In genomic region chr10:89395141-89395540, GRCh38 we compare ENCODE assay signal across 20 cellular contexts. TPM values are rescaled to one million over a fixed set of nuclear protein-coding genes. Genes with fewer than 3 reads are reported as not detected.
A peak's percentile ranks its signal among the peaks of the same experiment; 100 is the strongest.
DNase-seq lines count a peak whose midpoint lies in the region; ATAC-seq, FAIRE-seq and TF ChIP-seq lines count a peak whose summit lies in the region.
"Had no signal": no experiment of that assay in that cellular context is flagged by ENCODE, and none has a peak within 500 bp of the region (broad histone marks: within the 10 kb centered on the region; RNA-seq: fewer than 3 reads in every experiment).

No MANE protein-coding gene starts in this region.

- peak overlapping the region; percentile 25 for H3K27ac Mint-ChIP-seq in activated CD8-positive, alpha-beta T cell treated with anti-CD3 and anti-CD28 coated beads, Interleukin-2, amount 10 ng/mL, durations not matched to agents 7 days and 5 days
- no peak overlapping the region for H3K27ac Mint-ChIP-seq in activated CD8-positive, alpha-beta T cell treated with anti-CD3 and anti-CD28 coated beads for 36 hours
- H3K27ac Mint-ChIP-seq in CD4-positive, alpha-beta memory T cell, result peak overlapping the region in 4 of 7 donors; percentile 31 to 74 (median 46)
- no peak overlapping the region for H3K27ac Mint-ChIP-seq in neural crest cell (ENCODE audit: unreplicated experiment)

- H3K27me3 ChIP-seq in CD4-positive, alpha-beta memory T cell (ENCODE audit: insufficient read depth, low read length), result no peaks in the 10 kb centered on the region
- H3K27me3 ChIP-seq in colonic mucosa, result no peaks in the 10 kb centered on the region

- no peaks in the 10 kb centered on the region for H3K9me3 Mint-ChIP-seq in activated CD8-positive, alpha-beta T cell treated with anti-CD3 and anti-CD28 coated beads, Interleukin-2, amount 10 ng/mL, durations not matched to agents 7 days and 5 days (ENCODE audit: insufficient read depth)
- peaks cover 3% of the 10 kb centered on the region for H3K9me3 Mint-ChIP-seq in activated CD8-positive, alpha-beta T cell treated with anti-CD3 and anti-CD28 coated beads for 36 hours
- H3K9me3 Mint-ChIP-seq in CD4-positive, alpha-beta memory T cell, result no peaks in the 10 kb centered on the region
- peaks cover 8% of the 10 kb centered on the region for H3K9me3 Mint-ChIP-seq in neural crest cell
- H3K9me3 Mint-ChIP-seq: CD14-positive monocyte had no signal

- no peaks in the 10 kb centered on the region for H3K36me3 ChIP-seq in CD4-positive, alpha-beta memory T cell (ENCODE audit: insufficient read depth, low read length)
- no peaks in the 10 kb centered on the region for H3K36me3 ChIP-seq in colonic mucosa

- intact Hi-C loops in activated CD8-positive, alpha-beta T cell treated with anti-CD3 and anti-CD28 coated beads for 36 hours (cut with micrococcal nuclease), result no loop called here
- intact Hi-C loops in CD4-positive, alpha-beta memory T cell (cut with micrococcal nuclease), result no loop called here
- intact Hi-C loops in colonic mucosa (cut with DNase I), result no loop called here

- TF ChIP-seq POLR2A in GM12892 (IDR thresholded peaks at IDR 0.05; ENCODE audit: low read depth, low read length), result no peak

- H3K4me3 ChIP-seq in CD4-positive, alpha-beta memory T cell (ENCODE audit: low read length in 2 of 2), result no peak overlapping the region
- no peak overlapping the region for H3K4me3 ChIP-seq in colonic mucosa
- H3K4me3 ChIP-seq: A549, GM12878, K562 had no signal

- CTCF ChIA-PET in activated CD8-positive, alpha-beta T cell treated with anti-CD3 and anti-CD28 coated beads, Interleukin-2, amount 10 ng/mL, durations not matched to agents 7 days and 5 days (lab: Charles Lee), result no interaction called here
- CTCF ChIA-PET in activated CD8-positive, alpha-beta T cell treated with anti-CD3 and anti-CD28 coated beads for 36 hours (lab: Charles Lee), result no interaction called here
- CTCF ChIA-PET in CD4-positive, alpha-beta memory T cell (lab: Charles Lee; ENCODE audit: partially characterized antibody), result no interaction called here

- FAIRE-seq in GM12892 (lab: Jason Lieb, UNC), result no peak
- FAIRE-seq: A549, GM12878, K562 had no signal

- H3K27ac ChIP-seq in CD4-positive, alpha-beta memory T cell (ENCODE audit: low read depth, low read length), result no peak overlapping the region
- H3K27ac ChIP-seq in colonic mucosa, result no peak overlapping the region
- H3K27ac ChIP-seq: A549, RWPE1 had no signal

- no peak for ATAC-seq in activated CD8-positive, alpha-beta T cell treated with anti-CD3 and anti-CD28 coated beads, Interleukin-2, amount 10 ng/mL, durations not matched to agents 7 days and 5 days
- no peak for ATAC-seq in activated CD8-positive, alpha-beta T cell treated with anti-CD3 and anti-CD28 coated beads for 36 hours
- no peak for ATAC-seq in HG03175 (IDR thresholded peaks at IDR 0.05; ENCODE audit: unreplicated experiment)
- ATAC-seq: A549, GM12878, K562 had no signal

- H3K4me1 ChIP-seq in CD4-positive, alpha-beta memory T cell (ENCODE audit: insufficient read depth, low read length), result peaks cover 37% of the 10 kb centered on the region
- no peaks in the 10 kb centered on the region for H3K4me1 ChIP-seq in colonic mucosa

- peaks cover 55% of the 10 kb centered on the region for H3K4me1 Mint-ChIP-seq in activated CD8-positive, alpha-beta T cell treated with anti-CD3 and anti-CD28 coated beads, Interleukin-2, amount 10 ng/mL, durations not matched to agents 7 days and 5 days (ENCODE audit: low read depth)
- H3K4me1 Mint-ChIP-seq in activated CD8-positive, alpha-beta T cell treated with anti-CD3 and anti-CD28 coated beads for 36 hours (ENCODE audit: low read depth), result peaks cover 28% of the 10 kb centered on the region
- H3K4me1 Mint-ChIP-seq in CD4-positive, alpha-beta memory T cell, result peaks cover 14 to 48% (median 37%) of the 10 kb centered on the region in 4 donors
- H3K4me1 Mint-ChIP-seq in neural crest cell, result peaks cover 26% of the 10 kb centered on the region

- POLR2A ChIA-PET in activated CD8-positive, alpha-beta T cell treated with anti-CD3 and anti-CD28 coated beads, Interleukin-2, amount 10 ng/mL, durations not matched to agents 7 days and 5 days (lab: Charles Lee), result interaction anchor here (1.9 kb wide), 1 partner anchor 19 kb away, joined by 6 read pairs; the partner anchor contains the start of gene IFIT5
- POLR2A ChIA-PET in activated CD8-positive, alpha-beta T cell treated with anti-CD3 and anti-CD28 coated beads for 36 hours (lab: Charles Lee), result interaction anchor here (1.6 kb wide), 1 partner anchor 19 kb away, joined by 5 read pairs; the partner anchor contains the start of gene IFIT5
- POLR2A ChIA-PET in CD4-positive, alpha-beta memory T cell (lab: Charles Lee; ENCODE audit: partially characterized antibody), result no interaction called here

- H3K9me3 ChIP-seq in CD4-positive, alpha-beta memory T cell (ENCODE audit: control insufficient read depth in 1 of 2, low read length in 2 of 2), result no peaks in the 10 kb centered on the region
- H3K9me3 ChIP-seq in colonic mucosa, result no peaks in the 10 kb centered on the region
- H3K9me3 ChIP-seq: A549 had no signal

- H3K36me3 Mint-ChIP-seq in activated CD8-positive, alpha-beta T cell treated with anti-CD3 and anti-CD28 coated beads, Interleukin-2, amount 10 ng/mL, durations not matched to agents 7 days and 5 days (ENCODE audit: low read depth), result peaks cover 48% of the 10 kb centered on the region
- H3K36me3 Mint-ChIP-seq in activated CD8-positive, alpha-beta T cell treated with anti-CD3 and anti-CD28 coated beads for 36 hours (ENCODE audit: low read depth), result peaks cover 2% of the 10 kb centered on the region
- H3K36me3 Mint-ChIP-seq in CD4-positive, alpha-beta memory T cell, result peaks cover 4 to 9% of the 10 kb centered on the region in 2 donors
- H3K36me3 Mint-ChIP-seq in neural crest cell (ENCODE audit: low read depth), result peaks cover 10% of the 10 kb centered on the region
- H3K36me3 Mint-ChIP-seq: CD14-positive monocyte had no signal

- H3K27me3 Mint-ChIP-seq in activated CD8-positive, alpha-beta T cell treated with anti-CD3 and anti-CD28 coated beads, Interleukin-2, amount 10 ng/mL, durations not matched to agents 7 days and 5 days (ENCODE audit: low read depth), result no peaks in the 10 kb centered on the region
- H3K27me3 Mint-ChIP-seq in activated CD8-positive, alpha-beta T cell treated with anti-CD3 and anti-CD28 coated beads for 36 hours, result no peaks in the 10 kb centered on the region
- no peaks in the 10 kb centered on the region for H3K27me3 Mint-ChIP-seq in CD4-positive, alpha-beta memory T cell
- H3K27me3 Mint-ChIP-seq in neural crest cell (ENCODE audit: low read depth), result no peaks in the 10 kb centered on the region

- H3K4me3 Mint-ChIP-seq in activated CD8-positive, alpha-beta T cell treated with anti-CD3 and anti-CD28 coated beads, Interleukin-2, amount 10 ng/mL, durations not matched to agents 7 days and 5 days, result peak overlapping the region; percentile 45
- H3K4me3 Mint-ChIP-seq in activated CD8-positive, alpha-beta T cell treated with anti-CD3 and anti-CD28 coated beads for 36 hours, result no peak overlapping the region
- peak overlapping the region in 4 of 8 donors; percentile 22 to 52 (median 44) for H3K4me3 Mint-ChIP-seq in CD4-positive, alpha-beta memory T cell
- peak overlapping the region; percentile 51 for H3K4me3 Mint-ChIP-seq in neural crest cell

- TF ChIP-seq CTCF in activated CD8-positive, alpha-beta T cell treated with anti-CD3 and anti-CD28 coated beads for 36 hours (IDR thresholded peaks at IDR 0.05), result no peak
- TF ChIP-seq CTCF in colonic mucosa (IDR thresholded peaks at IDR 0.05) (no peak), neural crest cell (conservative IDR thresholded peaks at IDR 0.05) (no peak)

- no peak for DNase-seq in activated CD8-positive, alpha-beta T cell treated with anti-CD3 and anti-CD28 coated beads, Interleukin-2, amount 10 ng/mL, durations not matched to agents 7 days and 5 days
- no peak for DNase-seq in activated CD8-positive, alpha-beta T cell treated with anti-CD3 and anti-CD28 coated beads for 36 hours
- no peak for DNase-seq in CD4-positive, alpha-beta memory T cell
- DNase-seq in colonic mucosa (peak; percentile 11), neural crest cell (ENCODE audit: low read depth, low spot score) (no peak), GM12892 (ENCODE audit: insufficient read length) (no peak)
- DNase-seq: DMS79, GOT3, NCI-H1436, NCI-H2081, NCI-H345, NCI-H526 treated with DMSO at 0.1 percent for 48 hours, OCI-M1 had no signal

- no peak overlapping the region for H3K9ac ChIP-seq in colonic mucosa (ENCODE audit: low read depth in 2 of 2, low read length in 2 of 2)

RNA-seq across cellular contexts. Expression of gene IFIT1, which starts 2.7 kb away (rescaled TPM):
- 10 to 100 TPM; 29.8 to 31.8 TPM for total RNA-seq in activated CD8-positive, alpha-beta T cell treated with anti-CD3 and anti-CD28 coated beads, Interleukin-2, amount 10 ng/mL, durations not matched to agents 7 days and 5 days
- 1 to 10 TPM; 6.1 to 6.3 TPM for total RNA-seq in activated CD8-positive, alpha-beta T cell treated with anti-CD3 and anti-CD28 coated beads for 36 hours
- total RNA-seq in CD4-positive, alpha-beta memory T cell, result 1 to 10 TPM; 5.1 to 6.3 TPM
- polyA plus RNA-seq in CD4-positive, alpha-beta memory T cell, result 10 to 100 TPM in 1 of 2 donors, 1 to 10 TPM in 1; 4.3 to 15.2 TPM
- 1 to 10 TPM; 1.9 to 5.4 TPM for total RNA-seq in colonic mucosa
- total RNA-seq in neural crest cell, result 2.2 and 2.4 TPM in 2 replicates
- 15.0 TPM for polyA plus RNA-seq in GM12892 (2012; ENCODE audit: missing spikeins)

RNA-seq across cellular contexts. Expression of gene IFIT1B, which starts 17.3 kb away (rescaled TPM):
- total RNA-seq in activated CD8-positive, alpha-beta T cell treated with anti-CD3 and anti-CD28 coated beads, Interleukin-2, amount 10 ng/mL, durations not matched to agents 7 days and 5 days, result not detected
- total RNA-seq in activated CD8-positive, alpha-beta T cell treated with anti-CD3 and anti-CD28 coated beads for 36 hours, result not detected
- not detected for total RNA-seq in CD4-positive, alpha-beta memory T cell
- not detected for polyA plus RNA-seq in CD4-positive, alpha-beta memory T cell
- not detected for total RNA-seq in colonic mucosa
- not detected in 2 replicates for total RNA-seq in neural crest cell
- polyA plus RNA-seq in GM12892 (2012; ENCODE audit: missing spikeins), result not detected
- total RNA-seq: G401, GM12878, K562 had no signal
- polyA plus RNA-seq: A549, CD14-positive monocyte, K562 had no signal

RNA-seq across cellular contexts. Expression of gene IFIT5, which starts 19.2 kb away (rescaled TPM):
- total RNA-seq in activated CD8-positive, alpha-beta T cell treated with anti-CD3 and anti-CD28 coated beads, Interleukin-2, amount 10 ng/mL, durations not matched to agents 7 days and 5 days, result 10 to 100 TPM; 22.5 to 22.7 TPM
- 10 to 100 TPM; 11.7 to 12.6 TPM for total RNA-seq in activated CD8-positive, alpha-beta T cell treated with anti-CD3 and anti-CD28 coated beads for 36 hours
- total RNA-seq in CD4-positive, alpha-beta memory T cell, result 10 to 100 TPM; 24.6 to 25.6 TPM
- 10 to 100 TPM; 12.2 to 13.6 TPM for polyA plus RNA-seq in CD4-positive, alpha-beta memory T cell
- total RNA-seq in colonic mucosa, result 1 to 10 TPM; 6.1 to 7.5 TPM
- total RNA-seq in neural crest cell, result 12.9 and 13.9 TPM in 2 replicates
- 8.7 TPM for polyA plus RNA-seq in GM12892 (2012; ENCODE audit: missing spikeins)

Comparison
In these comparisons a context has a peak if more than half of its experiments do, and no peak if none do; other contexts are left out.
1. H3K27ac Mint-ChIP-seq: peak in activated CD8-positive, alpha-beta T cell treated with anti-CD3 and anti-CD28 coated beads, Interleukin-2, amount 10 ng/mL, durations not matched to agents 7 days and 5 days (single experiment) and CD4-positive, alpha-beta memory T cell (4 of 7); none in activated CD8-positive, alpha-beta T cell treated with anti-CD3 and anti-CD28 coated beads for 36 hours (single experiment) and neural crest cell (single experiment).